Comparison of ENCODE assay signal across 23 cellular contexts in genomic region chr4:150055467-150055866, GRCh38. TPM values are rescaled to one million over a fixed set of nuclear protein-coding genes. Genes with fewer than 3 reads are reported as not detected.
"Had no signal": no experiment of that assay in that cellular context is flagged by ENCODE, and none has a peak within 500 bp of the region (broad histone marks: within the 10 kb centered on the region; RNA-seq: fewer than 3 reads in every experiment).

No MANE protein-coding gene starts in this region.

- FAIRE-seq: endothelial cell of umbilical vein, islet of Langerhans, keratinocyte had no signal

- H3K4me2 ChIP-seq: hepatocyte had no signal

- H3K9me3 ChIP-seq: esophagus muscularis mucosa, gastroesophageal sphincter, lower lobe of right lung had no signal

- ATAC-seq: foreskin keratinocyte; gastroesophageal sphincter; heart left ventricle; left cardiac atrium; left lung; left ventricle myocardium superior; lower lobe of right lung; mucosa of descending colon; naive thymus-derived CD8-positive, alpha-beta T cell had no signal

- H3K27ac ChIP-seq: coronary artery, dorsolateral prefrontal cortex, esophagus muscularis mucosa, foreskin keratinocyte, gastroesophageal sphincter, heart left ventricle, hepatocyte, left lung, lower lobe of right lung had no signal

- H3K4me1 ChIP-seq: foreskin keratinocyte, gastroesophageal sphincter, heart left ventricle, left lung, lower lobe of right lung had no signal

- H3K4me3 ChIP-seq: coronary artery, dorsolateral prefrontal cortex, esophagus muscularis mucosa, gastroesophageal sphincter, heart left ventricle, hepatocyte, left lung, lower lobe of right lung, mucosa of descending colon had no signal

- DNase-seq: dermis blood vessel endothelial cell; dorsolateral prefrontal cortex; effector CD4-positive, alpha-beta T cell; effector memory CD4-positive, alpha-beta T cell; foreskin keratinocyte; heart left ventricle; hypothalamus; immature natural killer cell; left cardiac atrium; left lung; left ventricle myocardium superior; lower lobe of right lung; mesenchymal stem cell; mucosa of descending colon; naive B cell; naive thymus-derived CD8-positive, alpha-beta T cell had no signal

RNA-seq across cellular contexts. Expression of gene DCLK2, which starts 22.8 kb away (rescaled TPM):
- polyA plus RNA-seq: foreskin keratinocyte, immature natural killer cell had no signal
